31 cellular contexts compared by ENCODE assay signal in the genomic region with DNA sequence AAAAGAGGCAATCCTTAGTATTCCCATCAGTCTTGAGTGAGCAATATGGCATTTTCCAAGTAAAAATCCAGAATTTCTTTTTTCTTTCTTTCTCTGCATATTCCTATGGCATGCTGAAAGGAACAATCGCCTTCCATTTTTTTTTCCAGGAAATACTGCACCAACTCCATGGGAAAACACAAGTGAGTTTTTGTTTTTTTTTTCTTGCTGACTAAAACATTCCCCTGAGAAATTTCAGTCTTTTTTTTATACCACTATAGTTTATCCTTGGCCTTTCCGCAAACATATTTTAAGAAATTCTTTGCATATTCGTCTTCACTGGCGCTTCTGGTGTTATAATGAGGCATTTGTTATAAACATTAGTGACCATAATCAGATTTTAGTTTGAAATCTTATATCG.
"Had no signal": no experiment of that assay in that cellular context is flagged by ENCODE, and none has a peak within 500 bp of the region (broad histone marks: within the 10 kb centered on the region; RNA-seq: fewer than 3 reads in every experiment).

No MANE protein-coding gene starts in this region.

- H3K27ac ChIP-seq: hepatocyte, lower lobe of right lung, neural progenitor cell, neutrophil, pancreas, prostate gland, skin epidermis, stomach, testis, tibial artery, vagina had no signal

- DNase-seq: kidney glomerular epithelial cell; left cardiac atrium; lower lobe of right lung; mammary epithelial cell; mesenchymal stem cell; naive B cell; natural killer cell; nephron progenitor cell; occipital lobe; pancreas; posterior cingulate gyrus; retina; right cardiac atrium; stimulated activated CD4-positive, alpha-beta T cell treated with anti-CD3 and anti-CD28 coated beads, Interleukin-12 subunit alpha, Interleukin-12 subunit beta, amount 100 ng/mL, for 4 hours; stimulated activated CD4-positive, alpha-beta T cell treated with anti-CD3 and anti-CD28 coated beads, Interleukin-15, amount 100 ng/mL, for 24 hours; stimulated activated CD4-positive, alpha-beta T cell treated with anti-CD3 and anti-CD28 coated beads, Interleukin-2, amount 100 ng/mL, for 24 hours; stimulated activated CD4-positive, alpha-beta T cell treated with anti-CD3 and anti-CD28 coated beads, Interleukin-4, amount 100 ng/mL, for 1 hour; stimulated activated naive B cell treated with anti-CD40 and anti-IgM and Interleukin-4, amounts not matched to agents 10 μg/mL and 1 μg/mL and 100 μg/mL, for 72 hours; stimulated activated naive CD8-positive, alpha-beta T cell treated with anti-CD3 and anti-CD28 coated beads, Interleukin-15, Interleukin-2, amounts not matched to agents 100 U/mL and 50 U/mL, for 24 hours; stomach; testis; tibial artery had no signal

- H3K79me2 ChIP-seq: hepatocyte had no signal

- H3K9me3 Mint-ChIP-seq: naive B cell; natural killer cell; nephron progenitor cell; neural progenitor cell; stimulated activated naive B cell treated with anti-CD40 and anti-IgM and Interleukin-4, amounts not matched to agents 10 μg/mL and 1 μg/mL and 100 μg/mL, for 72 hours had no signal

- H3K36me3 Mint-ChIP-seq: mesothelial cell of epicardium; naive B cell; natural killer cell; neural progenitor cell; stimulated activated naive B cell treated with anti-CD40 and anti-IgM and Interleukin-4, amounts not matched to agents 10 μg/mL and 1 μg/mL and 100 μg/mL, for 72 hours; type B pancreatic cell had no signal

- H3K9me3 ChIP-seq: lower lobe of right lung, neutrophil, pancreas, prostate gland, stomach, testis, tibial artery, vagina had no signal

- H3K4me3 ChIP-seq: hepatocyte, lower lobe of right lung, neural progenitor cell, pancreas, prostate gland, skin epidermis, stomach, testis, tibial artery, vagina had no signal

- H3K4me2 ChIP-seq: hepatocyte, neural progenitor cell had no signal

- H3K4me1 Mint-ChIP-seq: natural killer cell, neural progenitor cell had no signal

- H2AFZ ChIP-seq: hepatocyte, neural progenitor cell had no signal

- FAIRE-seq: keratinocyte, pancreas had no signal

- H3K36me3 ChIP-seq: lower lobe of right lung, neural progenitor cell, neutrophil, pancreas, prostate gland, stomach, tibial artery, vagina had no signal

- H3K4me3 Mint-ChIP-seq: mesothelial cell of epicardium; naive B cell; natural killer cell; nephron progenitor cell; neural progenitor cell; stimulated activated naive B cell treated with anti-CD40 and anti-IgM and Interleukin-4, amounts not matched to agents 10 μg/mL and 1 μg/mL and 100 μg/mL, for 72 hours; type B pancreatic cell had no signal

- H3K4me1 ChIP-seq: lower lobe of right lung, neural progenitor cell, pancreas, prostate gland, stomach, testis, vagina had no signal

- H3K27me3 Mint-ChIP-seq: type B pancreatic cell had no signal

- H3K9ac ChIP-seq: neural progenitor cell had no signal

- H3K27me3 ChIP-seq: hepatocyte, neural progenitor cell, neutrophil, pancreas, stomach, testis, tibial artery, vagina had no signal

- H3K27ac Mint-ChIP-seq: mesothelial cell of epicardium; naive B cell; natural killer cell; nephron progenitor cell; neural progenitor cell; stimulated activated naive B cell treated with anti-CD40 and anti-IgM and Interleukin-4, amounts not matched to agents 10 μg/mL and 1 μg/mL and 100 μg/mL, for 72 hours; type B pancreatic cell had no signal
